In the genomic region with DNA sequence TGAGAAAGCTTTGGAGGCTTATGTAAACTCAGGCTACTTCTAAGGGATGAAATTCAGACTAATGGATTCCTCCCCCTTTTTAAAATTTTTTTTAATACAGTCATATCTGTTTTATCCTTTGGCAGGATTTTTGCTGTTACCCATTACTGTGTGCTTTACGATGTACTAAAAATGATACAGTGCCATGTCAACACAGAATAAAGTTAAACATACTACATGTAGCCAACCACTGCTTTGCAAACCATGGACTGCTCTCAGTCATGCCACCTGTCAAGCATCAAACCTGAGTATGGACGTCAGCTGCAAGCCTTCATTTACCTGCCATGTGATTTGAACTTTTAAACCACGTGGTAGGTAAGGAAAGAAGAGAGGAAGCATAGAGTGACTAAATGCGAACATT, we compare ENCODE assay signal across 19 cellular contexts.
DNase-seq lines count a peak whose midpoint lies in the region; ATAC-seq, FAIRE-seq and TF ChIP-seq lines count a peak whose summit lies in the region.
"Had no signal": no experiment of that assay in that cellular context is flagged by ENCODE, and none has a peak within 500 bp of the region (broad histone marks: within the 10 kb centered on the region; RNA-seq: fewer than 3 reads in every experiment).

No MANE protein-coding gene starts in this region.

- no CpG with 5 or more reads among the region's 4 CpGs for WGBS in trophoblast cell (ENCODE audit: extremely low coverage, insufficient coverage, insufficient read length)

- H3K4ac ChIP-seq in trophoblast cell (ENCODE audit: low read depth, low read length), result no peak overlapping the region

- no peak overlapping the region for H4K91ac ChIP-seq in trophoblast cell (ENCODE audit: low read depth, low read length)

- no peak overlapping the region for H4K8ac ChIP-seq in trophoblast cell (ENCODE audit: low read depth, low read length)

- no peak overlapping the region for H2BK120ac ChIP-seq in trophoblast cell (ENCODE audit: insufficient read depth, low read length, poor library complexity)

- H2BK12ac ChIP-seq in trophoblast cell (ENCODE audit: low read length), result no peak overlapping the region

- H3K27ac Mint-ChIP-seq in T-helper 17 cell, result peak overlapping the region; percentile 9
- H3K27ac Mint-ChIP-seq in natural killer cell treated with Interleukin-12 subunit alpha and Interleukin-12 subunit beta and Interleukin-15 and Interleukin-18, amount 100 ng/mL, for 72 hours, result no peak overlapping the region
- H3K27ac Mint-ChIP-seq: B cell; CD4-positive, CD25-positive, alpha-beta regulatory T cell; GM23338; HFFc6 had no signal

- no peaks in the 10 kb centered on the region for H3K9me3 Mint-ChIP-seq in natural killer cell treated with Interleukin-12 subunit alpha and Interleukin-12 subunit beta and Interleukin-15 and Interleukin-18, amount 100 ng/mL, for 72 hours
- H3K9me3 Mint-ChIP-seq: CD8-positive, alpha-beta memory T cell; GM23338; HFFc6; IgD-negative memory B cell had no signal

- H3K27me3 Mint-ChIP-seq in T-helper 17 cell, result no peaks in the 10 kb centered on the region
- no peaks in the 10 kb centered on the region for H3K27me3 Mint-ChIP-seq in natural killer cell treated with Interleukin-12 subunit alpha and Interleukin-12 subunit beta and Interleukin-15 and Interleukin-18, amount 100 ng/mL, for 72 hours
- H3K27me3 Mint-ChIP-seq: B cell; CD4-positive, CD25-positive, alpha-beta regulatory T cell; CD8-positive, alpha-beta memory T cell; IgD-negative memory B cell had no signal

- H3K79me1 ChIP-seq in trophoblast cell (ENCODE audit: low read length), result no peaks in the 10 kb centered on the region

- peaks cover 0 to 14% of the 10 kb centered on the region in 2 experiments for H3K36me3 ChIP-seq in trophoblast cell (ENCODE audit: control insufficient read depth in 1 of 2, insufficient read depth in 2 of 2, low read length in 2 of 2)

- H3K9ac ChIP-seq in trophoblast cell (ENCODE audit: low read length), result no peak overlapping the region
- H3K9ac ChIP-seq: BLaER1 treated with 17β-estradiol and CSF1 and Interleukin-3, amounts not matched to agents 10 nM and 100 nM had no signal

- FAIRE-seq in HTR-8/SVneo (lab: Jason Lieb, UNC), result peak; percentile 97
- no peak for FAIRE-seq in D721Med (lab: Jason Lieb, UNC)
- FAIRE-seq: G401.6, H54, HepG2 had no signal

- H3K4me1 ChIP-seq in trophoblast cell (ENCODE audit: control insufficient read depth in 1 of 2, insufficient read depth in 2 of 2, low read length in 2 of 2), result no peaks in the 10 kb centered on the region
- H3K4me1 ChIP-seq: BLaER1 treated with 17β-estradiol and CSF1 and Interleukin-3, amounts not matched to agents 10 nM and 100 nM had no signal

- no peak overlapping the region for H3K4me3 ChIP-seq in trophoblast cell (ENCODE audit: low read depth, low read length)
- H3K4me3 ChIP-seq: BLaER1 treated with 17β-estradiol and CSF1 and Interleukin-3, amounts not matched to agents 10 nM and 100 nM; GM23338 had no signal

- no peak overlapping the region for H4K12ac ChIP-seq in trophoblast cell (ENCODE audit: low read depth, low read length)

- TF ChIP-seq CTCF in D721Med (IDR thresholded peaks at IDR 0.05; ENCODE audit: insufficient read depth, missing control alignments), result no peak

- no peaks in the 10 kb centered on the region for H3K27me3 ChIP-seq in trophoblast cell (ENCODE audit: insufficient read depth, low read length)
- H3K27me3 ChIP-seq: BLaER1 treated with 17β-estradiol and CSF1 and Interleukin-3, amounts not matched to agents 10 nM and 100 nM had no signal

- no peak overlapping the region for H3K14ac ChIP-seq in trophoblast cell (ENCODE audit: low read length)

- DNase-seq in GM04504 (ENCODE audit: low read depth) (peak; percentile 12), HTR-8/SVneo (ENCODE audit: insufficient read length, low spot score) (no peak), T-helper 17 cell (no peak), trophoblast cell (no peak), D721Med (ENCODE audit: insufficient read length, low spot score) (no peak), superior temporal gyrus (ENCODE audit: extremely low spot score) (no peak)
- DNase-seq in natural killer cell treated with Interleukin-12 subunit alpha and Interleukin-12 subunit beta and Interleukin-15 and Interleukin-18, amount 100 ng/mL, for 72 hours (ENCODE audit: low spot score), result no peak
- DNase-seq: CD4-positive, CD25-positive, alpha-beta regulatory T cell; CD8-positive, alpha-beta memory T cell; COR-L47; HCEC 1CT; HFFc6 had no signal

- peak overlapping the region; percentile 18 for H3K18ac ChIP-seq in trophoblast cell (ENCODE audit: low read length)

- peaks cover 8% of the 10 kb centered on the region for H3K36me3 Mint-ChIP-seq in T-helper 17 cell (ENCODE audit: low read depth)
- H3K36me3 Mint-ChIP-seq in natural killer cell treated with Interleukin-12 subunit alpha and Interleukin-12 subunit beta and Interleukin-15 and Interleukin-18, amount 100 ng/mL, for 72 hours, result peaks cover 12% of the 10 kb centered on the region

- H3K9me3 ChIP-seq in T-helper 17 cell (ENCODE audit: control insufficient read depth, low read length, poor library complexity, severe bottlenecking) (no peaks in the 10 kb centered on the region), trophoblast cell (ENCODE audit: insufficient read depth, low read depth, low read length) (no peaks in the 10 kb centered on the region)
- H3K9me3 ChIP-seq: BLaER1 treated with 17β-estradiol and CSF1 and Interleukin-3, amounts not matched to agents 10 nM and 100 nM had no signal

- H3K4me3 Mint-ChIP-seq in T-helper 17 cell, result no peak overlapping the region
- H3K4me3 Mint-ChIP-seq in natural killer cell treated with Interleukin-12 subunit alpha and Interleukin-12 subunit beta and Interleukin-15 and Interleukin-18, amount 100 ng/mL, for 72 hours, result no peak overlapping the region
- H3K4me3 Mint-ChIP-seq: B cell; CD4-positive, CD25-positive, alpha-beta regulatory T cell; CD8-positive, alpha-beta memory T cell; GM23338; HFFc6; IgD-negative memory B cell had no signal

- no peak overlapping the region for H2BK5ac ChIP-seq in trophoblast cell (ENCODE audit: low read depth, low read length, poor library complexity)

- no peak for ATAC-seq in T-helper 17 cell
- ATAC-seq in natural killer cell treated with Interleukin-12 subunit alpha and Interleukin-12 subunit beta and Interleukin-15 and Interleukin-18, amount 100 ng/mL, for 72 hours, result no peak
- ATAC-seq: GM23338, HepG2 had no signal

- H3K27ac ChIP-seq in trophoblast cell (ENCODE audit: low read depth, low read length), result no peak overlapping the region
- H3K27ac ChIP-seq: BLaER1 treated with 17β-estradiol and CSF1 and Interleukin-3, amounts not matched to agents 10 nM and 100 nM had no signal

- H2AFZ ChIP-seq in trophoblast cell (ENCODE audit: insufficient read depth, low read length, poor library complexity), result no peak overlapping the region
- H2AFZ ChIP-seq: GM23338 had no signal

- no peak overlapping the region for H3K23ac ChIP-seq in trophoblast cell (ENCODE audit: low read length)

- no peak overlapping the region for H3K4me2 ChIP-seq in trophoblast cell (ENCODE audit: low read length)
- H3K4me2 ChIP-seq: BLaER1 treated with 17β-estradiol and CSF1 and Interleukin-3, amounts not matched to agents 10 nM and 100 nM; GM23338 had no signal

- no peaks in the 10 kb centered on the region for H3K79me2 ChIP-seq in trophoblast cell (ENCODE audit: control insufficient read depth, insufficient read depth, low read length, poor library complexity)

- H3K4me1 Mint-ChIP-seq in T-helper 17 cell, result peaks cover 2% of the 10 kb centered on the region
- no peaks in the 10 kb centered on the region for H3K4me1 Mint-ChIP-seq in natural killer cell treated with Interleukin-12 subunit alpha and Interleukin-12 subunit beta and Interleukin-15 and Interleukin-18, amount 100 ng/mL, for 72 hours (ENCODE audit: low read depth in 2 of 2)
- H3K4me1 Mint-ChIP-seq: B cell; CD8-positive, alpha-beta memory T cell had no signal

- H2AK5ac ChIP-seq in trophoblast cell (ENCODE audit: low read length), result no peak overlapping the region
